Comparison of ENCODE assay signal across 9 cellular contexts in the genomic region with DNA sequence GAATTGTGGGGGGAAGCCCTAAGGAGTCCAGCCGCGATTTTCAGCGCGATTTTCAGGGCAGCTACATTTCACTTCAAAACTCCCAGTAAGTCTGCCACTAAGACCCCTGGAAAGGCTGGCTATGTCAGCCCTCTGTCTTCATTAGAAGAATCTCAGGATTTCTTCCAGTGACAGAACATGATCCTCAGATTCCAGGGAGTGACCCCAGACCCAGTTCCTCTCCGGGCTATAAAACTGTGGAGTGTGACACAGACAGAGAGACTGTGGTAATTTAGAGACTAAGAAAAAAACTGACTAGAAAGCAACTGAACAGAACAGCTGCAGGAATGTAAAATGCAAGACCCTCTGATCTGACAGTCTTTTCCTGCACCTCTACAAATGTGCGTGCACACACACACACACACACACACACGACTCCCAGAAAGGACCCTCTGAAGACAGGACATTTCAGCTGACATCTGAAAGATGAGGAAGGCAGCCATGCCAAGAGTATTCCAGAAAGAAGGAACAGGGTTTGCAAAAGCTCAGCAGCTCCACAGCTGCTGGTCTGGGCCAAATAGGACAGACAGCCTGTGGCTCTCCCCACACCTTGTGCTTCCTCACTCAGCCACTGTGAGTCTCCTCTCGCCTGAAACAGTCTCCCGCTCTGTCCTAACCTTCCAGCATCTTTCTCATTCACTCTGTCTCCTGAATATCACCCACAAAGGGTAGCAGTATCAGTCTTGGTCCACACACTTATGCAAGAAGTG.
DNase-seq lines count a peak whose midpoint lies in the region; ATAC-seq and TF ChIP-seq lines count a peak whose summit lies in the region.
"Had no signal": no experiment of that assay in that cellular context is flagged by ENCODE, and none has a peak within 500 bp of the region (broad histone marks: within the 10 kb centered on the region; RNA-seq: fewer than 3 reads in every experiment).

No MANE protein-coding gene starts in this region.

- no peak overlapping the region for H3K4me3 ChIP-seq in HL-60 (replicated peaks; ENCODE audit: insufficient read depth, low read length)
- no peak overlapping the region for H3K4me3 ChIP-seq in liver (ENCODE audit: low read depth in 1 of 3, low read length in 3 of 3)
- H3K4me3 ChIP-seq: gastrocnemius medialis had no signal

- peak; percentile 39 for DNase-seq in D341Med (ENCODE audit: low spot score)
- no peak for DNase-seq in HL-60 (ENCODE audit: low read depth in 1 of 2, low spot score in 1 of 2)
- DNase-seq in astrocyte of the hippocampus (ENCODE audit: low read depth, low spot score) = peak; percentile 21
- DNase-seq in NK-92 treated with Interleukin-12 subunit alpha and Interleukin-12 subunit beta, amount 100 ng/mL, for 24 hours (lab: John Stamatoyannopoulos, UW) = no peak
- DNase-seq in GDM1 (lab: John Stamatoyannopoulos, UW) = no peak
- DNase-seq in stimulated activated CD4-positive, alpha-beta T cell treated with anti-CD3 and anti-CD28 coated beads, Interleukin-4, amount 100 ng/mL, for 4 hours = no peak
- DNase-seq: gastrocnemius medialis had no signal

- H3K27ac ChIP-seq in HL-60 (replicated peaks) (no peak overlapping the region), liver (ENCODE audit: low read depth in 1 of 2, low read length in 2 of 2) (peak overlapping the region; percentile 62 to 64)

- H3K27me3 ChIP-seq in HL-60 (ENCODE audit: insufficient read depth, poor library complexity, severe bottlenecking) = no peaks in the 10 kb centered on the region
- H3K27me3 ChIP-seq in liver (ENCODE audit: control insufficient read depth in 4 of 4, insufficient read depth in 4 of 4, low read length in 3 of 4) = no peaks in the 10 kb centered on the region
- H3K27me3 ChIP-seq: gastrocnemius medialis had no signal

- H3K36me3 ChIP-seq in liver (ENCODE audit: control insufficient read depth in 4 of 4, insufficient read depth in 3 of 4, low read depth in 1 of 4, low read length in 3 of 4) = no peaks in the 10 kb centered on the region
- H3K36me3 ChIP-seq: gastrocnemius medialis had no signal

- no peak for ATAC-seq in GM21381 (IDR thresholded peaks at IDR 0.05; ENCODE audit: unreplicated experiment)

- 77% methylated on average over 9 of the region's 9 CpGs for WGBS in liver

- peaks cover 0 to 14% (median 8%) of the 10 kb centered on the region in 4 donors for H3K4me1 ChIP-seq in liver (ENCODE audit: control insufficient read depth in 4 of 4, insufficient read depth in 4 of 4, low read length in 3 of 4)

- TF ChIP-seq CTCF in HL-60 (IDR thresholded peaks at IDR 0.05; ENCODE audit: insufficient read depth, low read length) (peak; percentile 4), liver (IDR thresholded peaks at IDR 0.05; ENCODE audit: low read depth, low read length, missing input control) (peak; percentile 2)

- no peaks in the 10 kb centered on the region for H3K9me3 ChIP-seq in liver (ENCODE audit: control insufficient read depth in 4 of 4, low read length in 3 of 4)
- H3K9me3 ChIP-seq: gastrocnemius medialis had no signal

- no peak overlapping the region for H3K9ac ChIP-seq in liver (ENCODE audit: low read depth in 1 of 2, low read length in 2 of 2)

- peak; percentile 35 to 62 for TF ChIP-seq RAD21 in liver (IDR thresholded peaks at IDR 0.05)

TF ChIP-seq in liver, 16 proteins besides CTCF, POLR2A, EP300 and RAD21:
- TF ChIP-seq, protein P1, sequence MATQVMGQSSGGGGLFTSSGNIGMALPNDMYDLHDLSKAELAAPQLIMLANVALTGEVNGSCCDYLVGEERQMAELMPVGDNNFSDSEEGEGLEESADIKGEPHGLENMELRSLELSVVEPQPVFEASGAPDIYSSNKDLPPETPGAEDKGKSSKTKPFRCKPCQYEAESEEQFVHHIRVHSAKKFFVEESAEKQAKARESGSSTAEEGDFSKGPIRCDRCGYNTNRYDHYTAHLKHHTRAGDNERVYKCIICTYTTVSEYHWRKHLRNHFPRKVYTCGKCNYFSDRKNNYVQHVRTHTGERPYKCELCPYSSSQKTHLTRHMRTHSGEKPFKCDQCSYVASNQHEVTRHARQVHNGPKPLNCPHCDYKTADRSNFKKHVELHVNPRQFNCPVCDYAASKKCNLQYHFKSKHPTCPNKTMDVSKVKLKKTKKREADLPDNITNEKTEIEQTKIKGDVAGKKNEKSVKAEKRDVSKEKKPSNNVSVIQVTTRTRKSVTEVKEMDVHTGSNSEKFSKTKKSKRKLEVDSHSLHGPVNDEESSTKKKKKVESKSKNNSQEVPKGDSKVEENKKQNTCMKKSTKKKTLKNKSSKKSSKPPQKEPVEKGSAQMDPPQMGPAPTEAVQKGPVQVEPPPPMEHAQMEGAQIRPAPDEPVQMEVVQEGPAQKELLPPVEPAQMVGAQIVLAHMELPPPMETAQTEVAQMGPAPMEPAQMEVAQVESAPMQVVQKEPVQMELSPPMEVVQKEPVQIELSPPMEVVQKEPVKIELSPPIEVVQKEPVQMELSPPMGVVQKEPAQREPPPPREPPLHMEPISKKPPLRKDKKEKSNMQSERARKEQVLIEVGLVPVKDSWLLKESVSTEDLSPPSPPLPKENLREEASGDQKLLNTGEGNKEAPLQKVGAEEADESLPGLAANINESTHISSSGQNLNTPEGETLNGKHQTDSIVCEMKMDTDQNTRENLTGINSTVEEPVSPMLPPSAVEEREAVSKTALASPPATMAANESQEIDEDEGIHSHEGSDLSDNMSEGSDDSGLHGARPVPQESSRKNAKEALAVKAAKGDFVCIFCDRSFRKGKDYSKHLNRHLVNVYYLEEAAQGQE (IDR thresholded peaks at IDR 0.05) = no peak
- TF ChIP-seq FOXA1 (IDR thresholded peaks at IDR 0.05) (no peak), RXRA (IDR thresholded peaks at IDR 0.05) (no peak), JUND (IDR thresholded peaks at IDR 0.05) (no peak), HNF4A (conservative IDR thresholded peaks at IDR 0.05) (no peak), HNF4G (IDR thresholded peaks at IDR 0.05) (no peak), EGR1 (IDR thresholded peaks at IDR 0.05; ENCODE audit: low read depth in 2 of 2) (no peak), FOXA2 (IDR thresholded peaks at IDR 0.05) (no peak), YY1 (IDR thresholded peaks at IDR 0.05) (no peak), NR2F2 (IDR thresholded peaks at IDR 0.05) (no peak), TAF1 (conservative IDR thresholded peaks at IDR 0.05) (no peak)
- TF ChIP-seq, protein P2, sequence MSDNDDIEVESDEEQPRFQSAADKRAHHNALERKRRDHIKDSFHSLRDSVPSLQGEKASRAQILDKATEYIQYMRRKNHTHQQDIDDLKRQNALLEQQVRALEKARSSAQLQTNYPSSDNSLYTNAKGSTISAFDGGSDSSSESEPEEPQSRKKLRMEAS (IDR thresholded peaks at IDR 0.05) = no peak
- TF ChIP-seq, protein P3, sequence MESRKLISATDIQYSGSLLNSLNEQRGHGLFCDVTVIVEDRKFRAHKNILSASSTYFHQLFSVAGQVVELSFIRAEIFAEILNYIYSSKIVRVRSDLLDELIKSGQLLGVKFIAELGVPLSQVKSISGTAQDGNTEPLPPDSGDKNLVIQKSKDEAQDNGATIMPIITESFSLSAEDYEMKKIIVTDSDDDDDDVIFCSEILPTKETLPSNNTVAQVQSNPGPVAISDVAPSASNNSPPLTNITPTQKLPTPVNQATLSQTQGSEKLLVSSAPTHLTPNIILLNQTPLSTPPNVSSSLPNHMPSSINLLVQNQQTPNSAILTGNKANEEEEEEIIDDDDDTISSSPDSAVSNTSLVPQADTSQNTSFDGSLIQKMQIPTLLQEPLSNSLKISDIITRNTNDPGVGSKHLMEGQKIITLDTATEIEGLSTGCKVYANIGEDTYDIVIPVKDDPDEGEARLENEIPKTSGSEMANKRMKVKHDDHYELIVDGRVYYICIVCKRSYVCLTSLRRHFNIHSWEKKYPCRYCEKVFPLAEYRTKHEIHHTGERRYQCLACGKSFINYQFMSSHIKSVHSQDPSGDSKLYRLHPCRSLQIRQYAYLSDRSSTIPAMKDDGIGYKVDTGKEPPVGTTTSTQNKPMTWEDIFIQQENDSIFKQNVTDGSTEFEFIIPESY (IDR thresholded peaks at IDR 0.05) = no peak
- TF ChIP-seq, protein P4, sequence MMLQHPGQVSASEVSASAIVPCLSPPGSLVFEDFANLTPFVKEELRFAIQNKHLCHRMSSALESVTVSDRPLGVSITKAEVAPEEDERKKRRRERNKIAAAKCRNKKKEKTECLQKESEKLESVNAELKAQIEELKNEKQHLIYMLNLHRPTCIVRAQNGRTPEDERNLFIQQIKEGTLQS (IDR thresholded peaks at IDR 0.05) = no peak

Comparison
In these comparisons a context has a peak if more than half of its experiments do, and no peak if none do; other contexts are left out.
1. DNase-seq: peak in D341Med (single experiment) and astrocyte of the hippocampus (single experiment); none in HL-60 (0 of 2), NK-92 treated with Interleukin-12 subunit alpha and Interleukin-12 subunit beta, amount 100 ng/mL, for 24 hours (single experiment), GDM1 (single experiment) and stimulated activated CD4-positive, alpha-beta T cell treated with anti-CD3 and anti-CD28 coated beads, Interleukin-4, amount 100 ng/mL, for 4 hours (0 of 2).